In genomic region chr2:55419236-55419513, GRCh38 we compare ENCODE assay signal across 1 cellular context.
TF ChIP-seq lines count a peak whose summit lies in the region.

No MANE protein-coding gene starts in this region.

TF ChIP-seq in GM23338, 12 proteins besides CTCF, POLR2A, EP300 and RAD21 (continued from another document):
- no peak for TF ChIP-seq ZNF462 (CRISPR knock-in tag; IDR thresholded peaks at IDR 0.05)
- no peak for TF ChIP-seq ZNF114 (CRISPR knock-in tag; IDR thresholded peaks at IDR 0.05)
- TF ChIP-seq JUNB (IDR thresholded peaks at IDR 0.05; ENCODE audit: unreplicated experiment): no peak
- no peak for TF ChIP-seq EZH2 (IDR thresholded peaks at IDR 0.05; ENCODE audit: low read depth, unreplicated experiment)
- TF ChIP-seq NANOG (IDR thresholded peaks at IDR 0.05; ENCODE audit: borderline replicate concordance): no peak
- TF ChIP-seq POLR2AphosphoS5 (IDR thresholded peaks at IDR 0.05; ENCODE audit: low read depth): no peak
- TF ChIP-seq, protein P1, sequence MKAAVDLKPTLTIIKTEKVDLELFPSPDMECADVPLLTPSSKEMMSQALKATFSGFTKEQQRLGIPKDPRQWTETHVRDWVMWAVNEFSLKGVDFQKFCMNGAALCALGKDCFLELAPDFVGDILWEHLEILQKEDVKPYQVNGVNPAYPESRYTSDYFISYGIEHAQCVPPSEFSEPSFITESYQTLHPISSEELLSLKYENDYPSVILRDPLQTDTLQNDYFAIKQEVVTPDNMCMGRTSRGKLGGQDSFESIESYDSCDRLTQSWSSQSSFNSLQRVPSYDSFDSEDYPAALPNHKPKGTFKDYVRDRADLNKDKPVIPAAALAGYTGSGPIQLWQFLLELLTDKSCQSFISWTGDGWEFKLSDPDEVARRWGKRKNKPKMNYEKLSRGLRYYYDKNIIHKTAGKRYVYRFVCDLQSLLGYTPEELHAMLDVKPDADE (IDR thresholded peaks at IDR 0.05): no peak
- TF ChIP-seq EZH2phosphoT487 (IDR thresholded peaks at IDR 0.05; ENCODE audit: unreplicated experiment): no peak
- TF ChIP-seq, protein P2, sequence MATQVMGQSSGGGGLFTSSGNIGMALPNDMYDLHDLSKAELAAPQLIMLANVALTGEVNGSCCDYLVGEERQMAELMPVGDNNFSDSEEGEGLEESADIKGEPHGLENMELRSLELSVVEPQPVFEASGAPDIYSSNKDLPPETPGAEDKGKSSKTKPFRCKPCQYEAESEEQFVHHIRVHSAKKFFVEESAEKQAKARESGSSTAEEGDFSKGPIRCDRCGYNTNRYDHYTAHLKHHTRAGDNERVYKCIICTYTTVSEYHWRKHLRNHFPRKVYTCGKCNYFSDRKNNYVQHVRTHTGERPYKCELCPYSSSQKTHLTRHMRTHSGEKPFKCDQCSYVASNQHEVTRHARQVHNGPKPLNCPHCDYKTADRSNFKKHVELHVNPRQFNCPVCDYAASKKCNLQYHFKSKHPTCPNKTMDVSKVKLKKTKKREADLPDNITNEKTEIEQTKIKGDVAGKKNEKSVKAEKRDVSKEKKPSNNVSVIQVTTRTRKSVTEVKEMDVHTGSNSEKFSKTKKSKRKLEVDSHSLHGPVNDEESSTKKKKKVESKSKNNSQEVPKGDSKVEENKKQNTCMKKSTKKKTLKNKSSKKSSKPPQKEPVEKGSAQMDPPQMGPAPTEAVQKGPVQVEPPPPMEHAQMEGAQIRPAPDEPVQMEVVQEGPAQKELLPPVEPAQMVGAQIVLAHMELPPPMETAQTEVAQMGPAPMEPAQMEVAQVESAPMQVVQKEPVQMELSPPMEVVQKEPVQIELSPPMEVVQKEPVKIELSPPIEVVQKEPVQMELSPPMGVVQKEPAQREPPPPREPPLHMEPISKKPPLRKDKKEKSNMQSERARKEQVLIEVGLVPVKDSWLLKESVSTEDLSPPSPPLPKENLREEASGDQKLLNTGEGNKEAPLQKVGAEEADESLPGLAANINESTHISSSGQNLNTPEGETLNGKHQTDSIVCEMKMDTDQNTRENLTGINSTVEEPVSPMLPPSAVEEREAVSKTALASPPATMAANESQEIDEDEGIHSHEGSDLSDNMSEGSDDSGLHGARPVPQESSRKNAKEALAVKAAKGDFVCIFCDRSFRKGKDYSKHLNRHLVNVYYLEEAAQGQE (IDR thresholded peaks at IDR 0.05; ENCODE audit: unreplicated experiment): no peak
